1 cellular context compared by ENCODE assay signal in genomic region chr7:30504347-30505173, GRCh38.
TF ChIP-seq lines count a peak whose summit lies in the region.

A gene with protein sequence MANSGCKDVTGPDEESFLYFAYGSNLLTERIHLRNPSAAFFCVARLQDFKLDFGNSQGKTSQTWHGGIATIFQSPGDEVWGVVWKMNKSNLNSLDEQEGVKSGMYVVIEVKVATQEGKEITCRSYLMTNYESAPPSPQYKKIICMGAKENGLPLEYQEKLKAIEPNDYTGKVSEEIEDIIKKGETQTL (minus strand): TSS chr7:30504829. CDS start chr7:30504709, 120 bp downstream.

TF ChIP-seq in HCT116, 20 proteins besides CTCF, POLR2A, EP300 and RAD21 (continued from another document):
- TF ChIP-seq CEBPB (IDR thresholded peaks at IDR 0.05; ENCODE audit: low read depth) (no peak), TCF7L2 (IDR thresholded peaks at IDR 0.05; ENCODE audit: borderline replicate concordance, extremely low read depth, insufficient read depth, insufficient read length) (peak; percentile 6), YY1 (IDR thresholded peaks at IDR 0.05; ENCODE audit: extremely low read depth, insufficient replicate concordance, low read depth, low read length) (peak; percentile 4), SP1 (IDR thresholded peaks at IDR 0.05; ENCODE audit: low read depth) (peak; percentile 92)
- TF ChIP-seq, protein P1, sequence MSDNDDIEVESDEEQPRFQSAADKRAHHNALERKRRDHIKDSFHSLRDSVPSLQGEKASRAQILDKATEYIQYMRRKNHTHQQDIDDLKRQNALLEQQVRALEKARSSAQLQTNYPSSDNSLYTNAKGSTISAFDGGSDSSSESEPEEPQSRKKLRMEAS (IDR thresholded peaks at IDR 0.05), result peak; percentile 89
